ENCODE assay signal across 18 cellular contexts in genomic region chrX:79263550-79263949, GRCh38.
DNase-seq lines count a peak whose midpoint lies in the region; ATAC-seq and TF ChIP-seq lines count a peak whose summit lies in the region.
"Had no signal": no experiment of that assay in that cellular context is flagged by ENCODE, and none has a peak within 500 bp of the region (broad histone marks: within the 10 kb centered on the region; RNA-seq: fewer than 3 reads in every experiment).

No MANE protein-coding gene starts in this region.

- POLR2A ChIA-PET in activated CD4-positive, alpha-beta memory T cell treated with anti-CD3 and anti-CD28 coated beads for 36 hours (lab: Charles Lee), result interaction anchor here (0.7 kb wide), 1 partner anchor 73 kb away, joined by 3 read pairs; no protein-coding TSS in a partner anchor

- H3K27ac Mint-ChIP-seq in CD4-positive, CD25-positive, alpha-beta regulatory T cell, result peak overlapping the region; percentile 33 to 95 (median 91)
- peak overlapping the region; percentile 42 for H3K27ac Mint-ChIP-seq in activated CD4-positive, alpha-beta memory T cell treated with anti-CD3 and anti-CD28 coated beads for 36 hours
- peak overlapping the region; percentile 17 to 73 (median 48) for H3K27ac Mint-ChIP-seq in immature natural killer cell
- H3K27ac Mint-ChIP-seq: GM23338 had no signal

- TF ChIP-seq CTCF in GM06990 (IDR thresholded peaks at IDR 0.05; ENCODE audit: insufficient read depth, low read length, poor library complexity, severe bottlenecking) (no peak), GM10266 (IDR thresholded peaks at IDR 0.05; ENCODE audit: control insufficient read depth, insufficient read depth, low read depth, missing control alignments) (no peak)

- no peaks in the 10 kb centered on the region for H3K36me3 ChIP-seq in CD4-positive, CD25-positive, alpha-beta regulatory T cell (ENCODE audit: control insufficient read depth, insufficient read depth, low read length)
- H3K36me3 ChIP-seq in GM06990 (ENCODE audit: control insufficient read depth, insufficient read depth, low read length), result no peaks in the 10 kb centered on the region
- H3K36me3 ChIP-seq: heart right ventricle, pancreas, upper lobe of right lung had no signal

- no peaks in the 10 kb centered on the region for H3K9me3 ChIP-seq in CD4-positive, CD25-positive, alpha-beta regulatory T cell (ENCODE audit: control insufficient read depth in 2 of 2, low read length in 2 of 2)
- H3K9me3 ChIP-seq: heart right ventricle, pancreas, upper lobe of right lung had no signal

- H3K27ac ChIP-seq in CD4-positive, CD25-positive, alpha-beta regulatory T cell (ENCODE audit: insufficient read depth, low read length, poor library complexity, severe bottlenecking), result peak overlapping the region; percentile 33
- H3K27ac ChIP-seq: heart right ventricle, pancreas, upper lobe of right lung had no signal

- H3K4me1 Mint-ChIP-seq in CD4-positive, CD25-positive, alpha-beta regulatory T cell, result peaks cover 31 to 68% (median 50%) of the 10 kb centered on the region in 4 donors
- H3K4me1 Mint-ChIP-seq in activated CD4-positive, alpha-beta memory T cell treated with anti-CD3 and anti-CD28 coated beads for 36 hours (ENCODE audit: low read depth), result peaks cover 75% of the 10 kb centered on the region
- peaks cover 61 to 80% of the 10 kb centered on the region in 2 donors for H3K4me1 Mint-ChIP-seq in immature natural killer cell
- H3K4me1 Mint-ChIP-seq: GM23338 had no signal

- no peak for ATAC-seq in CD4-positive, CD25-positive, alpha-beta regulatory T cell (ENCODE audit: low read depth in 2 of 2)
- ATAC-seq: GM23338, heart right ventricle, pancreas, sciatic nerve, SK-N-SH treated with all-trans-retinoic acid at 6 μM for 48 hours, upper lobe of right lung had no signal

- intact Hi-C loops in activated CD4-positive, alpha-beta memory T cell treated with anti-CD3 and anti-CD28 coated beads for 36 hours (cut with micrococcal nuclease), result loop anchor here (5.0 to 10.0 kb wide), 3 partner anchors 116 to 939 kb away; partner anchors contain the start of gene CYSLTR1

- peaks cover 43% of the 10 kb centered on the region for H3K4me1 ChIP-seq in CD4-positive, CD25-positive, alpha-beta regulatory T cell (ENCODE audit: control insufficient read depth, insufficient read depth, low read length, poor library complexity, severe bottlenecking)
- H3K4me1 ChIP-seq: pancreas, upper lobe of right lung had no signal

- H3K9me3 Mint-ChIP-seq in CD4-positive, CD25-positive, alpha-beta regulatory T cell, result peaks cover 0 to 1% (median 0%) of the 10 kb centered on the region in 7 donors
- H3K9me3 Mint-ChIP-seq in activated CD4-positive, alpha-beta memory T cell treated with anti-CD3 and anti-CD28 coated beads for 36 hours, result no peaks in the 10 kb centered on the region
- no peaks in the 10 kb centered on the region for H3K9me3 Mint-ChIP-seq in immature natural killer cell
- H3K9me3 Mint-ChIP-seq: GM23338 had no signal

- no peaks in the 10 kb centered on the region for H3K27me3 ChIP-seq in CD4-positive, CD25-positive, alpha-beta regulatory T cell (ENCODE audit: control insufficient read depth, insufficient read depth, low read length)
- no peaks in the 10 kb centered on the region for H3K27me3 ChIP-seq in GM06990 (replicated peaks; ENCODE audit: control insufficient read depth, insufficient read depth, low read length)
- H3K27me3 ChIP-seq: pancreas, upper lobe of right lung had no signal

- no peaks in the 10 kb centered on the region for H3K36me3 Mint-ChIP-seq in CD4-positive, CD25-positive, alpha-beta regulatory T cell
- H3K36me3 Mint-ChIP-seq in activated CD4-positive, alpha-beta memory T cell treated with anti-CD3 and anti-CD28 coated beads for 36 hours, result no peaks in the 10 kb centered on the region
- H3K36me3 Mint-ChIP-seq in immature natural killer cell, result no peaks in the 10 kb centered on the region

- H3K4me3 ChIP-seq in CD4-positive, CD25-positive, alpha-beta regulatory T cell (ENCODE audit: low read depth, low read length), result peak overlapping the region; percentile 17
- no peak overlapping the region for H3K4me3 ChIP-seq in GM06990 (replicated peaks; ENCODE audit: low read depth, low read length)
- H3K4me3 ChIP-seq: GM23338, heart right ventricle, lung, pancreas, upper lobe of right lung had no signal

- H3K27me3 Mint-ChIP-seq in CD4-positive, CD25-positive, alpha-beta regulatory T cell, result no peaks in the 10 kb centered on the region
- H3K27me3 Mint-ChIP-seq in activated CD4-positive, alpha-beta memory T cell treated with anti-CD3 and anti-CD28 coated beads for 36 hours, result no peaks in the 10 kb centered on the region
- peaks cover 0 to 5% (median 4%) of the 10 kb centered on the region in 3 donors for H3K27me3 Mint-ChIP-seq in immature natural killer cell (ENCODE audit: low read depth in 3 of 3)

- H3K4me3 Mint-ChIP-seq in CD4-positive, CD25-positive, alpha-beta regulatory T cell, result peak overlapping the region in 3 of 4 donors; percentile 40 to 72 (median 41)
- no peak overlapping the region for H3K4me3 Mint-ChIP-seq in activated CD4-positive, alpha-beta memory T cell treated with anti-CD3 and anti-CD28 coated beads for 36 hours
- peak overlapping the region in 3 of 5 donors; percentile 31 to 67 (median 44) for H3K4me3 Mint-ChIP-seq in immature natural killer cell
- H3K4me3 Mint-ChIP-seq: GM23338 had no signal

- CTCF ChIA-PET in activated CD4-positive, alpha-beta memory T cell treated with anti-CD3 and anti-CD28 coated beads for 36 hours (lab: Charles Lee), result no interaction called here

- no peak for DNase-seq in CD4-positive, CD25-positive, alpha-beta regulatory T cell
- peak; percentile 26 for DNase-seq in GM06990 (ENCODE audit: extremely low read depth, insufficient read length)
- no peak for DNase-seq in activated CD4-positive, alpha-beta memory T cell treated with anti-CD3 and anti-CD28 coated beads for 36 hours
- no peak for DNase-seq in immature natural killer cell
- DNase-seq in NCI-H1105 (lab: John Stamatoyannopoulos, UW), result no peak
- no peak for DNase-seq in NCI-H526 treated with DMSO at 0.1 percent for 48 hours (lab: John Stamatoyannopoulos, UW)
- DNase-seq in GM10266 (ENCODE audit: extremely low spot score), result no peak
- DNase-seq: aorta, GDM1, heart right ventricle, NCI-H146, NCI-H2227 treated with DMSO at 0.1 percent for 48 hours, pancreas, upper lobe of right lung had no signal
